Comparison of ENCODE assay signal across 8 cellular contexts in genomic region chr1:205748398-205749093, GRCh38. TPM values are rescaled to one million over a fixed set of nuclear protein-coding genes. Genes with fewer than 3 reads are reported as not detected.
A peak's percentile ranks its signal among the peaks of the same experiment; 100 is the strongest.
DNase-seq lines count a peak whose midpoint lies in the region; ATAC-seq and TF ChIP-seq lines count a peak whose summit lies in the region.

No MANE protein-coding gene starts in this region.

- POLR2A ChIA-PET in HEK293 (lab: Yijun Ruan, JAX) (interaction anchor here (0.6 to 2.4 kb wide), 10 partner anchors 8 to 116 kb away, joined by 3 to 12 read pairs (median 4); partner anchors contain the start of genes ELK4, RAB29 and SLC45A3), MCF 10A (lab: Yijun Ruan, JAX) (interaction anchor here (0.6 to 3.8 kb wide), 36 partner anchors 11 to 1305 kb away, joined by 3 to 78 read pairs (median 4); partner anchors contain the start of genes ELK4, PFKFB2, RAB29 and SLC41A1)

- H3K4me1 Mint-ChIP-seq in MCF 10A (ENCODE audit: insufficient read depth, unreplicated experiment), result peaks cover 21% of the 10 kb centered on the region

- TSS peak; percentile 29 for BruUV-seq in MCF 10A (replicated peaks; lab: Mats Ljungman, UMichigan)

- H3K27ac Mint-ChIP-seq in MCF 10A (ENCODE audit: low read depth, unreplicated experiment), result peak overlapping the region; percentile 88

- H3K4me3 Mint-ChIP-seq in MCF 10A (ENCODE audit: unreplicated experiment), result peak overlapping the region; percentile 80

- H3K36me3 Mint-ChIP-seq in MCF 10A (ENCODE audit: insufficient read depth, unreplicated experiment), result peaks cover 41% of the 10 kb centered on the region

- DNase-seq in COR-L47 (lab: John Stamatoyannopoulos, UW), result peak; percentile 22
- peak; percentile 83 for DNase-seq in RKO (ENCODE audit: low spot score)
- peak; percentile 89 for DNase-seq in MCF 10A (ENCODE audit: unreplicated experiment)
- DNase-seq in stimulated activated CD8-positive, alpha-beta memory T cell treated with anti-CD3 and anti-CD28 coated beads, Interleukin-4, amount 100 ng/mL, for 48 hours, result peak; percentile 61
- DNase-seq in cortex of kidney (lab: John Stamatoyannopoulos, UW), result no peak

- no peaks in the 10 kb centered on the region for H3K27me3 Mint-ChIP-seq in MCF 10A (ENCODE audit: insufficient read depth, unreplicated experiment)

- peak overlapping the region; percentile 85 for H3K4me3 ChIP-seq in HEK293 (ENCODE audit: low read depth, low read length)

- H3K4me1 ChIP-seq in HEK293 (ENCODE audit: control insufficient read depth, insufficient read depth, low read length), result peaks cover 6% of the 10 kb centered on the region; the same call in 1 of the 2 replicates

- H3K27me3 ChIP-seq in layer of hippocampus (ENCODE audit: control insufficient read depth, insufficient read depth, low read length), result no peaks in the 10 kb centered on the region

- CTCF ChIA-PET in HEK293 (lab: Yijun Ruan, JAX), result interaction anchor here (0.6 to 1.7 kb wide), 5 partner anchors 8 to 800 kb away, joined by 3 to 5 read pairs (median 3); no protein-coding TSS in a partner anchor
- CTCF ChIA-PET in MCF 10A (lab: Yijun Ruan, JAX), result interaction anchor here (0.6 to 2.0 kb wide), 8 partner anchors 10 to 106 kb away, joined by 3 to 6 read pairs (median 4); partner anchors contain the start of gene RAB29

- no peaks in the 10 kb centered on the region for H3K9me3 Mint-ChIP-seq in MCF 10A (ENCODE audit: unreplicated experiment)

- ATAC-seq in GM18858 (IDR thresholded peaks at IDR 0.05; ENCODE audit: unreplicated experiment), result no peak

- intact Hi-C loops in MCF 10A (cut with micrococcal nuclease), result loop anchor here (5.0 kb wide), 1 partner anchor 64 kb away; the partner anchor contains the start of gene SLC41A1

- H3K36me3 ChIP-seq in HEK293 (ENCODE audit: control insufficient read depth in 2 of 2, insufficient read depth in 1 of 2, low read length in 2 of 2), result peaks cover 0 to 10% of the 10 kb centered on the region in 2 experiments; a peak in 2 of 3 replicates

- TF ChIP-seq CTCF in HEK293 (tag by site-specific recombination; IDR thresholded peaks at IDR 0.05) (no peak), MCF 10A (IDR thresholded peaks at IDR 0.05; ENCODE audit: unreplicated experiment) (no peak)

- H3K27ac ChIP-seq in HEK293 (ENCODE audit: extremely low read depth, low read depth, low read length) (peak overlapping the region; percentile 49), layer of hippocampus (ENCODE audit: low read depth, low read length) (peak overlapping the region; percentile 98)

- H3K9me3 ChIP-seq in HEK293 (ENCODE audit: control insufficient read depth, insufficient read depth, low read depth, low read length), result no peaks in the 10 kb centered on the region

TF ChIP-seq in HEK293, 187 proteins besides CTCF, POLR2A, EP300 and RAD21 (continues in another document):
- TF ChIP-seq ZNF133 (tag by site-specific recombination; IDR thresholded peaks at IDR 0.05) (no peak), ZBTB17 (tag by site-specific recombination; IDR thresholded peaks at IDR 0.05) (0 out of 2 replicates have a peak, but pooled peaks have one; percentile 10), ZBTB8A (tag by site-specific recombination; IDR thresholded peaks at IDR 0.05) (no peak), SCRT1 (tag by site-specific recombination; IDR thresholded peaks at IDR 0.05; ENCODE audit: borderline replicate concordance) (peak; percentile 88), ZNF785 (tag by site-specific recombination; IDR thresholded peaks at IDR 0.05) (no peak), ZNF561 (tag by site-specific recombination; IDR thresholded peaks at IDR 0.05; ENCODE audit: borderline replicate concordance) (no peak), MEIS1 (CRISPR knock-in tag; IDR thresholded peaks at IDR 0.05; ENCODE audit: borderline replicate concordance) (no peak), ZNF132 (tag by site-specific recombination; IDR thresholded peaks at IDR 0.05; ENCODE audit: borderline replicate concordance) (no peak), KLF16 (tag by site-specific recombination; IDR thresholded peaks at IDR 0.05) (no peak), GLIS2 (tag by site-specific recombination; IDR thresholded peaks at IDR 0.05) (no peak), ZNF76 (tag by site-specific recombination; IDR thresholded peaks at IDR 0.05; ENCODE audit: borderline replicate concordance, low read depth) (no peak; the same call in 1 of the 2 replicates), SALL2 (tag by site-specific recombination; IDR thresholded peaks at IDR 0.05; ENCODE audit: borderline replicate concordance) (no peak), ZNF521 (tag by site-specific recombination; IDR thresholded peaks at IDR 0.05) (no peak), BCL6B (tag by site-specific recombination; IDR thresholded peaks at IDR 0.05) (no peak), AEBP2 (tag by site-specific recombination; IDR thresholded peaks at IDR 0.05; ENCODE audit: borderline replicate concordance) (no peak), EGR2 (tag by site-specific recombination; IDR thresholded peaks at IDR 0.05; ENCODE audit: low read depth) (0 out of 2 replicates have a peak, but pooled peaks have one; percentile 16), TRIM28 (IDR thresholded peaks at IDR 0.05; ENCODE audit: borderline replicate concordance, low read length) (0 out of 2 replicates have a peak, but pooled peaks have one; percentile 26), SCRT2 (tag by site-specific recombination; IDR thresholded peaks at IDR 0.05) (peak; percentile 94), ZNF701 (tag by site-specific recombination; IDR thresholded peaks at IDR 0.05) (no peak), ZNF24 (tag by site-specific recombination; IDR thresholded peaks at IDR 0.05) (no peak), PRDM1 (tag by site-specific recombination; IDR thresholded peaks at IDR 0.05) (peak; percentile 59), PRDM10 (tag by site-specific recombination; IDR thresholded peaks at IDR 0.05) (peak; percentile 99), ZNF335 (tag by site-specific recombination; conservative IDR thresholded peaks at IDR 0.05) (0 out of 2 replicates have a peak, but pooled peaks have one; percentile 14), ZNF677 (tag by site-specific recombination; IDR thresholded peaks at IDR 0.05) (no peak), ZNF248 (tag by site-specific recombination; IDR thresholded peaks at IDR 0.05) (no peak), GLI2 (tag by site-specific recombination; IDR thresholded peaks at IDR 0.05; ENCODE audit: borderline replicate concordance, low read depth) (no peak), ZNF354C (tag by site-specific recombination; IDR thresholded peaks at IDR 0.05; ENCODE audit: borderline replicate concordance, low read depth) (no peak), SP2 (tag by site-specific recombination; IDR thresholded peaks at IDR 0.05) (peak; percentile 45), ZNF596 (tag by site-specific recombination; IDR thresholded peaks at IDR 0.05) (no peak), ZFP41 (tag by site-specific recombination; IDR thresholded peaks at IDR 0.05; ENCODE audit: borderline replicate concordance) (no peak)

RNA-seq across cellular contexts. Expression of gene NUCKS1, which starts 1.4 kb away (rescaled TPM):
- 605 and 615 TPM in 2 replicates for total RNA-seq in MCF 10A (2022)

RNA-seq across cellular contexts. Expression of gene RAB29, which starts 26.7 kb away (rescaled TPM):
- 33.6 and 44.8 TPM in 2 replicates for total RNA-seq in MCF 10A (2022)
